In the genomic region with DNA sequence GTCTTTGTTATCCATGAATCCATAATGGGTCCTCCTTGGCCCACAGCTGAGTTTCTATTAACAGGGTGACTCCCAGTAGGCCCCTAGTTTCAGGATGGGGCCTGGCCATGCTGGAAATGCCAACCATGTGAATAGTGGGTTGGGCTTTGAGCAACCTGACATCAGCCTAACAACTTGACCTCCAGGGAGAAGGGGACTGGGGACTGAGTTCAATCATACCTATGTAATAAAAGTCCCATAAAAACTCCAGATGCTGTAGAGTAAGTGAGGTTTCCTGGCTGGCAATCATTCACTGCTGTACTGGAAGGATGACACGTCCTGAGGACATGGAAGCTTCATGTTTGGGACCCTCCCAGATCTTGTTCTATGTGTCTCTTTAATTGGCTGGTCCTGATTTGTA, we compare ENCODE assay signal across 15 cellular contexts. TPM values are rescaled to one million over a fixed set of nuclear protein-coding genes. Genes with fewer than 3 reads are reported as not detected.
A peak's percentile ranks its signal among the peaks of the same experiment; 100 is the strongest.
DNase-seq lines count a peak whose midpoint lies in the region; FAIRE-seq and TF ChIP-seq lines count a peak whose summit lies in the region.
"Had no signal": no experiment of that assay in that cellular context is flagged by ENCODE, and none has a peak within 500 bp of the region (broad histone marks: within the 10 kb centered on the region; RNA-seq: fewer than 3 reads in every experiment).

No MANE protein-coding gene starts in this region.

- DNase-seq in EH (ENCODE audit: low read depth) (peak; percentile 46), KBM-7 (peak; percentile 39), dermis blood vessel endothelial cell (peak; percentile 32), keratinocyte (ENCODE audit: low read depth, low spot score) (no peak), NCI-H1048 (lab: John Stamatoyannopoulos, UW) (no peak), H54 (ENCODE audit: insufficient read length, low spot score) (no peak)
- DNase-seq in NK-92 treated with Interleukin-12 subunit alpha and Interleukin-12 subunit beta, amount 100 ng/mL, for 24 hours (lab: John Stamatoyannopoulos, UW), result no peak
- DNase-seq in activated effector memory CD4-positive, alpha-beta T cell treated with anti-CD3 and anti-CD28 coated beads, Interleukin-2, amount 50 U/mL, for 16 hours, result no peak
- DNase-seq: activated T-cell treated with anti-CD3 and anti-CD28 coated beads, Interleukin-2, amount 50 U/mL, for 4 hours; head of caudate nucleus; NCI-H1105 treated with DMSO at 0.1 percent for 48 hours; stimulated activated CD4-positive, alpha-beta T cell treated with anti-CD3 and anti-CD28 coated beads, Interleukin-15, amount 100 ng/mL, for 24 hours; stimulated activated naive CD4-positive, alpha-beta T cell had no signal

- dilution Hi-C loops in keratinocyte (cut with MboI; ENCODE audit: extremely low pct_ligation_motif_present, low sequenced_read_pairs), result no loop called here

- H2AFZ ChIP-seq in keratinocyte (ENCODE audit: control insufficient read depth, low read length), result no peak overlapping the region

- peak overlapping the region; percentile 83 for H3K27ac ChIP-seq in keratinocyte (ENCODE audit: control insufficient read depth, insufficient read depth, low read length)
- H3K27ac ChIP-seq: BLaER1 treated with 17β-estradiol and CSF1 and Interleukin-3, amounts not matched to agents 10 nM and 100 nM; VCaP had no signal

- H3K4me1 ChIP-seq in keratinocyte (ENCODE audit: control insufficient read depth, extremely low read depth, insufficient read depth, low read length), result peaks cover 65% of the 10 kb centered on the region

- peaks cover 99% of the 10 kb centered on the region for H3K79me2 ChIP-seq in keratinocyte (ENCODE audit: control insufficient read depth, insufficient read depth, low read length)

- TF ChIP-seq CTCF in keratinocyte (optimal IDR thresholded peaks at IDR 0.05 in 1 of 3, IDR thresholded peaks at IDR 0.05 in 1 of 3, conservative IDR thresholded peaks at IDR 0.05 in 1 of 3; ENCODE audit: extremely low read depth in 1 of 3, insufficient read depth in 2 of 3, low read length in 3 of 3), result no peak

- H3K9me3 ChIP-seq in keratinocyte (ENCODE audit: control insufficient read depth, low read depth, low read length), result no peaks in the 10 kb centered on the region
- H3K9me3 ChIP-seq: BLaER1 treated with 17β-estradiol and CSF1 and Interleukin-3, amounts not matched to agents 10 nM and 100 nM had no signal

- no peaks in the 10 kb centered on the region for H3K27me3 ChIP-seq in keratinocyte (ENCODE audit: control insufficient read depth, extremely low read depth, insufficient read depth, low read length)
- H3K27me3 ChIP-seq: BLaER1 treated with 17β-estradiol and CSF1 and Interleukin-3, amounts not matched to agents 10 nM and 100 nM had no signal

- H3K36me3 ChIP-seq in keratinocyte (ENCODE audit: control insufficient read depth in 2 of 2, extremely low read depth in 1 of 2, insufficient read depth in 2 of 2, low read length in 2 of 2), result peaks cover 0 to 3% of the 10 kb centered on the region in 2 experiments

- in situ Hi-C loops in KBM-7 (cut with MboI; ENCODE audit: low pct_unique_long_range_greater_than_20kb, low sequenced_read_pairs), result no loop called here

- H3K9ac ChIP-seq in keratinocyte (ENCODE audit: control insufficient read depth, extremely low read depth, insufficient read depth, low read length), result peak overlapping the region; percentile 18
- H3K9ac ChIP-seq: BLaER1 treated with 17β-estradiol and CSF1 and Interleukin-3, amounts not matched to agents 10 nM and 100 nM had no signal

- no peaks in the 10 kb centered on the region for H4K20me1 ChIP-seq in keratinocyte (ENCODE audit: control insufficient read depth, extremely low read depth, insufficient read depth, low read length)

- no peak overlapping the region for H3K4me2 ChIP-seq in keratinocyte (ENCODE audit: control insufficient read depth, extremely low read depth, insufficient read depth, low read depth, low read length)

- no peak for TF ChIP-seq POLR2A in H54 (IDR thresholded peaks at IDR 0.05; ENCODE audit: low read depth, low read length)

- no peak overlapping the region for H3K4me3 ChIP-seq in keratinocyte (ENCODE audit: control insufficient read depth in 2 of 3, extremely low read depth in 1 of 3, insufficient read depth in 2 of 3, low read depth in 1 of 3, low read length in 3 of 3)
- H3K4me3 ChIP-seq: BLaER1 treated with 17β-estradiol and CSF1 and Interleukin-3, amounts not matched to agents 10 nM and 100 nM had no signal

- no peak for FAIRE-seq in keratinocyte (lab: Jason Lieb, UNC)
- no peak for FAIRE-seq in H54 (lab: Jason Lieb, UNC)

- no peaks in the 10 kb centered on the region for H3K9me1 ChIP-seq in keratinocyte (ENCODE audit: control insufficient read depth, extremely low read depth, insufficient read depth, low read length)

RNA-seq across cellular contexts. Expression of a gene that starts 7.9 kb away (rescaled TPM):
- 38.9 and 47.1 TPM in 2 replicates for total RNA-seq in dermis blood vessel endothelial cell
- 28.9 to 56.4 TPM (median 42.6 TPM) in 3 replicates for polyA plus RNA-seq in keratinocyte
- polyA plus RNA-seq in keratinocyte (2011; ENCODE audit: low read depth), result 73.5 TPM
- polyA plus RNA-seq in keratinocyte (2011; cell fraction: cytosol; rRNA removed), result 11.1 and 23.3 TPM in 2 replicates
- 90.3 and 107 TPM in 2 replicates for polyA plus RNA-seq in keratinocyte (2011; cell fraction: nucleus; rRNA removed)
- 24.2 and 32.7 TPM in 2 replicates for polyA plus RNA-seq in keratinocyte (2012; ENCODE audit: low replicate concordance)
- 33.0 to 89.6 TPM (median 33.4 TPM) in 3 replicates for polyA minus RNA-seq in keratinocyte
- polyA minus RNA-seq in keratinocyte (2011; cell fraction: cytosol; rRNA and poly(A)+ RNA removed), result 16.7 TPM
- 58.5 and 130 TPM in 2 replicates for polyA minus RNA-seq in keratinocyte (2011; cell fraction: nucleus; rRNA and poly(A)+ RNA removed)

Comparison
In these comparisons a context has a peak if more than half of its experiments do, and no peak if none do; other contexts are left out.
1. DNase-seq: peak in EH (single experiment), KBM-7 (single experiment) and dermis blood vessel endothelial cell (single experiment); none in keratinocyte (single experiment), NK-92 treated with Interleukin-12 subunit alpha and Interleukin-12 subunit beta, amount 100 ng/mL, for 24 hours (single experiment), activated effector memory CD4-positive, alpha-beta T cell treated with anti-CD3 and anti-CD28 coated beads, Interleukin-2, amount 50 U/mL, for 16 hours (single experiment), NCI-H1048 (single experiment) and H54 (single experiment).